In genomic region chr2:95208101-95208500, GRCh38 we compare ENCODE assay signal across 8 cellular contexts. TPM values are rescaled to one million over a fixed set of nuclear protein-coding genes. Genes with fewer than 3 reads are reported as not detected.
DNase-seq lines count a peak whose midpoint lies in the region; TF ChIP-seq lines count a peak whose summit lies in the region.

No MANE protein-coding gene starts in this region.

- peaks cover 8% of the 10 kb centered on the region for H3K4me1 ChIP-seq in ectodermal cell (ENCODE audit: control insufficient read depth, insufficient read depth, low read length)

- CTCF ChIA-PET in BJ (lab: Yijun Ruan, JAX), result no interaction called here

- H3K27ac ChIP-seq in KOPT-K1 (ENCODE audit: low read depth, low read length, poor library complexity, severe bottlenecking) (peak overlapping the region; percentile 69), ectodermal cell (ENCODE audit: insufficient read depth, low read depth, low read length, poor library complexity, severe bottlenecking) (no peak overlapping the region)

- POLR2A ChIA-PET in BJ (lab: Charles Lee), result no interaction called here

- peaks cover 75% of the 10 kb centered on the region for H3K9me3 Mint-ChIP-seq in nephron progenitor cell

- H3K9me3 ChIP-seq in KOPT-K1 (ENCODE audit: insufficient read depth, low read length, poor library complexity, severe bottlenecking), result peaks cover 37% of the 10 kb centered on the region
- H3K9me3 ChIP-seq in ectodermal cell (ENCODE audit: control insufficient read depth, low read length), result no peaks in the 10 kb centered on the region

- peaks cover 76% of the 10 kb centered on the region for H3K36me3 Mint-ChIP-seq in nephron progenitor cell (ENCODE audit: low read depth)

- peak overlapping the region; percentile 77 for H3K4me3 ChIP-seq in BJ (ENCODE audit: low read depth, low read length)
- peak overlapping the region; percentile 74 for H3K4me3 ChIP-seq in ectodermal cell (ENCODE audit: insufficient read depth, low read depth, low read length)

- H3K36me3 ChIP-seq in BJ (ENCODE audit: control insufficient read depth, insufficient read depth, low read length) (peaks cover 10% of the 10 kb centered on the region), KOPT-K1 (ENCODE audit: insufficient read depth, low read length) (peaks cover 41% of the 10 kb centered on the region), ectodermal cell (ENCODE audit: control insufficient read depth, insufficient read depth, low read length) (peaks cover 41% of the 10 kb centered on the region)

- H3K27me3 Mint-ChIP-seq in nephron progenitor cell (ENCODE audit: low read depth, poor library complexity), result peaks cover 13% of the 10 kb centered on the region

- peak overlapping the region; percentile 87 for H3K4me3 Mint-ChIP-seq in nephron progenitor cell

- H3K4me1 Mint-ChIP-seq in nephron progenitor cell, result peaks cover 31% of the 10 kb centered on the region

- DNase-seq in BJ (ENCODE audit: low read depth) (no peak), nephron progenitor cell (no peak), NCI-H524 (lab: John Stamatoyannopoulos, UW) (no peak), G401 (ENCODE audit: low spot score) (no peak), HUDEP-2 (lab: John Stamatoyannopoulos, UW; ENCODE audit: unreplicated experiment in 76 of 76) (no peak)
- DNase-seq in stimulated activated CD4-positive, alpha-beta T cell treated with anti-CD3 and anti-CD28 coated beads, Interleukin-4, amount 100 ng/mL, for 24 hours, result no peak

- H3K27me3 ChIP-seq in BJ (ENCODE audit: control insufficient read depth, insufficient read depth, low read length) (no peaks in the 10 kb centered on the region), ectodermal cell (ENCODE audit: control insufficient read depth, insufficient read depth, low read length, poor library complexity, severe bottlenecking) (peaks cover 7% of the 10 kb centered on the region)

- 78 to 80% methylated on average over 5 of the region's 6 CpGs for WGBS in ectodermal cell, 2 experiments

- no peak for TF ChIP-seq CTCF in BJ (IDR thresholded peaks at IDR 0.05; ENCODE audit: insufficient read depth, low read depth, low read length)
- TF ChIP-seq CTCF in nephron progenitor cell (IDR thresholded peaks at IDR 0.05), result no peak

- in situ Hi-C loops in G401 (cut with HindIII; ENCODE audit: low sequenced_read_pairs), result no loop called here

- H3K27ac Mint-ChIP-seq in nephron progenitor cell, result no peak overlapping the region

RNA-seq across cellular contexts. Expression of gene ZNF892, which starts 0.8 kb away (rescaled TPM):
- 0.71 and 1.5 TPM in 2 replicates for polyA plus RNA-seq in BJ (2011; rRNA removed)
- polyA minus RNA-seq in BJ (2011; rRNA and poly(A)+ RNA removed), result 3.3 and 5.2 TPM in 2 replicates
- polyA plus RNA-seq in ectodermal cell (2013, experiment 1 of 4), result 15.9 TPM
- 15.9 TPM for polyA plus RNA-seq in ectodermal cell (2013, experiment 2 of 4)
- polyA plus RNA-seq in ectodermal cell (2013, experiment 3 of 4), result 7.6 TPM
- 8.6 TPM for polyA plus RNA-seq in ectodermal cell (2013, experiment 4 of 4)
- 2.5 and 2.6 TPM in 2 replicates for total RNA-seq in G401 (2014; rRNA removed; shearing (Covaris generic))

RNA-seq across cellular contexts. Expression of gene ZNF2, which starts 42.5 kb away (rescaled TPM):
- 3.2 and 4.1 TPM in 2 replicates for polyA plus RNA-seq in BJ (2011; rRNA removed)
- 5.2 and 7.0 TPM in 2 replicates for polyA minus RNA-seq in BJ (2011; rRNA and poly(A)+ RNA removed)
- polyA plus RNA-seq in ectodermal cell (2013, experiment 1 of 4), result 4.8 TPM
- polyA plus RNA-seq in ectodermal cell (2013, experiment 2 of 4), result 4.0 TPM
- polyA plus RNA-seq in ectodermal cell (2013, experiment 3 of 4), result 5.2 TPM
- 4.6 TPM for polyA plus RNA-seq in ectodermal cell (2013, experiment 4 of 4)
- 4.5 and 6.9 TPM in 2 replicates for total RNA-seq in G401 (2014; rRNA removed; shearing (Covaris generic))

RNA-seq across cellular contexts. Expression of gene ZNF514, which starts 48.5 kb away (rescaled TPM):
- polyA plus RNA-seq in BJ (2011; rRNA removed), result 6.2 and 7.1 TPM in 2 replicates
- 4.4 and 4.7 TPM in 2 replicates for polyA minus RNA-seq in BJ (2011; rRNA and poly(A)+ RNA removed)
- 27.5 TPM for polyA plus RNA-seq in ectodermal cell (2013, experiment 1 of 4)
- 25.6 TPM for polyA plus RNA-seq in ectodermal cell (2013, experiment 2 of 4)
- polyA plus RNA-seq in ectodermal cell (2013, experiment 3 of 4), result 23.3 TPM
- 27.2 TPM for polyA plus RNA-seq in ectodermal cell (2013, experiment 4 of 4)
- total RNA-seq in G401 (2014; rRNA removed; shearing (Covaris generic)), result 9.6 and 19.3 TPM in 2 replicates
